In genomic region chr4:102430511-102430910, GRCh38 we compare ENCODE assay signal across 8 cellular contexts.
DNase-seq lines count a peak whose midpoint lies in the region; ATAC-seq and TF ChIP-seq lines count a peak whose summit lies in the region.

No MANE protein-coding gene starts in this region.

- peaks cover 4% of the 10 kb centered on the region for H3K4me1 Mint-ChIP-seq in activated T-cell treated with anti-CD3 and anti-CD28 coated beads, Interleukin-2, amount 50 U/mL, for 4 hours (ENCODE audit: low read depth)

- TF ChIP-seq CTCF in esophagus muscularis mucosa (IDR thresholded peaks at IDR 0.05) (no peak), parathyroid adenoma (IDR thresholded peaks at IDR 0.05) (no peak)

- DNase-seq in activated T-cell treated with anti-CD3 and anti-CD28 coated beads, Interleukin-2, amount 50 U/mL, for 4 hours: no peak
- no peak for DNase-seq in activated T-cell treated with anti-CD3 and anti-CD28 coated beads, Interleukin-2, amount 50 U/mL, for 1 hour
- peak; percentile 11 for DNase-seq in RPMI7951 (ENCODE audit: low read depth)
- no peak for DNase-seq in esophagus muscularis mucosa (ENCODE audit: extremely low spot score)
- no peak for DNase-seq in GDM1 (lab: John Stamatoyannopoulos, UW)
- no peak for DNase-seq in NCI-H1930 (lab: John Stamatoyannopoulos, UW)

- H3K79me2 ChIP-seq in parathyroid adenoma: no peaks in the 10 kb centered on the region

- peak overlapping the region; percentile 35 to 77 (median 71) for H3K27ac ChIP-seq in esophagus muscularis mucosa (replicated peaks in 1 of 4)
- peak overlapping the region; percentile 15 for H3K27ac ChIP-seq in parathyroid adenoma

- 12% methylated on average over 2 of the region's 2 CpGs for WGBS in esophagus muscularis mucosa

- no peaks in the 10 kb centered on the region for H3K9me3 ChIP-seq in esophagus muscularis mucosa
- H3K9me3 ChIP-seq in parathyroid adenoma (ENCODE audit: control insufficient read depth, low read length): no peaks in the 10 kb centered on the region

- no peaks in the 10 kb centered on the region for H3K36me3 Mint-ChIP-seq in activated T-cell treated with anti-CD3 and anti-CD28 coated beads, Interleukin-2, amount 50 U/mL, for 4 hours (ENCODE audit: insufficient read depth)

- intact Hi-C loops in esophagus muscularis mucosa (cut with DNase I): loop anchor here (5.0 to 10.0 kb wide), 2 partner anchors 88 to 664 kb away; partner anchors contain the start of gene BDH2

- H3K9me3 Mint-ChIP-seq in activated T-cell treated with anti-CD3 and anti-CD28 coated beads, Interleukin-2, amount 50 U/mL, for 4 hours: no peaks in the 10 kb centered on the region

- no peak for TF ChIP-seq EP300 in esophagus muscularis mucosa (IDR thresholded peaks at IDR 0.05)

- H3K4me1 ChIP-seq in esophagus muscularis mucosa (peaks cover 0 to 5% (median 4%) of the 10 kb centered on the region in 4 donors), parathyroid adenoma (no peaks in the 10 kb centered on the region)

- ATAC-seq in activated T-cell treated with anti-CD3 and anti-CD28 coated beads, Interleukin-2, amount 50 U/mL, for 4 hours: no peak
- ATAC-seq in HG03280 (IDR thresholded peaks at IDR 0.05; ENCODE audit: unreplicated experiment): no peak

- peak overlapping the region; percentile 92 for H3K4me3 Mint-ChIP-seq in activated T-cell treated with anti-CD3 and anti-CD28 coated beads, Interleukin-2, amount 50 U/mL, for 4 hours

- H3K36me3 ChIP-seq in esophagus muscularis mucosa (no peaks in the 10 kb centered on the region), parathyroid adenoma (ENCODE audit: control insufficient read depth, insufficient read depth, low read length) (no peaks in the 10 kb centered on the region)

- H3K4me3 ChIP-seq in esophagus muscularis mucosa (peak overlapping the region; percentile 57 to 75 (median 66)), parathyroid adenoma (ENCODE audit: low read depth, low read length) (peak overlapping the region; percentile 63)

- H3K9ac ChIP-seq in parathyroid adenoma: no peak overlapping the region

- H3K27me3 ChIP-seq in esophagus muscularis mucosa: no peaks in the 10 kb centered on the region
- H3K27me3 ChIP-seq in parathyroid adenoma (ENCODE audit: control insufficient read depth, insufficient read depth, low read length): no peaks in the 10 kb centered on the region

- TF ChIP-seq POLR2A in esophagus muscularis mucosa (IDR thresholded peaks at IDR 0.05; ENCODE audit: low read depth): no peak

- peak overlapping the region; percentile 84 for H3K4me2 ChIP-seq in parathyroid adenoma (ENCODE audit: low read length)

- H3K27me3 Mint-ChIP-seq in activated T-cell treated with anti-CD3 and anti-CD28 coated beads, Interleukin-2, amount 50 U/mL, for 4 hours (ENCODE audit: low read depth): no peaks in the 10 kb centered on the region

- H2AFZ ChIP-seq in parathyroid adenoma: peak overlapping the region; percentile 90
